In genomic region chr2:74239346-74239745, GRCh38 we compare ENCODE assay signal across 28 cellular contexts.
"Had no signal": no experiment of that assay in that cellular context is flagged by ENCODE, and none has a peak within 500 bp of the region (broad histone marks: within the 10 kb centered on the region; RNA-seq: fewer than 3 reads in every experiment).

No MANE protein-coding gene starts in this region.

- H3K27ac ChIP-seq: body of pancreas, brain microvascular endothelial cell, cardiac muscle cell, VCaP had no signal

- H3K4me3 ChIP-seq: body of pancreas, cardiac muscle cell had no signal

- H3K4me1 ChIP-seq: body of pancreas had no signal

- H3K9me3 ChIP-seq: body of pancreas had no signal

- H3K36me3 Mint-ChIP-seq: activated CD4-positive, alpha-beta memory T cell treated with anti-CD3 and anti-CD28 coated beads for 36 hours; activated naive CD8-positive, alpha-beta T cell treated with anti-CD3 and anti-CD28 coated beads, Interleukin-2, amount 10 ng/mL, durations not matched to agents 7 days and 5 days had no signal

- H3K27me3 Mint-ChIP-seq: activated B cell treated with CpG ODN at 0.5 μM for 24 hours; activated CD4-positive, alpha-beta memory T cell treated with anti-CD3 and anti-CD28 coated beads for 36 hours; activated CD8-positive, alpha-beta T cell treated with anti-CD3 and anti-CD28 coated beads for 36 hours; activated naive CD4-positive, alpha-beta T cell treated with anti-CD3 and anti-CD28 coated beads, Interleukin-2, amount 50 U/mL, for 24 hours; activated naive CD8-positive, alpha-beta T cell; activated naive CD8-positive, alpha-beta T cell treated with anti-CD3 and anti-CD28 coated beads, Interleukin-2, amount 10 ng/mL, durations not matched to agents 7 days and 5 days; activated naive CD8-positive, alpha-beta T cell treated with anti-CD3 and anti-CD28 coated beads, Interleukin-2, amount 50 U/mL, for 24 hours; activated T-cell treated with anti-CD3 and anti-CD28 coated beads, Interleukin-2, amount 50 U/mL, for 24 hours; central memory CD8-positive, alpha-beta T cell; T-cell; T-helper 17 cell had no signal

- H3K27me3 ChIP-seq: body of pancreas, brain microvascular endothelial cell, cardiac muscle cell had no signal

- DNase-seq: activated B cell treated with CpG ODN at 0.5 μM for 24 hours; activated CD4-positive, alpha-beta memory T cell treated with anti-CD3 and anti-CD28 coated beads for 36 hours; activated CD4-positive, alpha-beta T cell treated with anti-CD3 and anti-CD28 coated beads for 4 hours; activated CD4-positive, alpha-beta T cell treated with anti-CD3 and anti-CD28 coated beads, Interleukin-2, amount 10 ng/mL, durations not matched to agents 24 days and 14 days; activated CD4-positive, alpha-beta T cell treated with anti-CD3 and anti-CD28 coated beads, Interleukin-2, amount 50 U/mL, for 1 hour; activated CD4-positive, alpha-beta T cell treated with anti-CD3 and anti-CD28 coated beads, Interleukin-2, amount 50 U/mL, for 4 hours; activated CD4-positive, CD25-positive, alpha-beta regulatory T cell treated with anti-CD3 and anti-CD28 coated beads, Interleukin-2, amount 50 U/mL, for 72 hours; activated CD8-positive, alpha-beta memory T cell treated with anti-CD3 and anti-CD28 coated beads, Interleukin-2, amount 50 U/mL, for 4 hours; activated CD8-positive, alpha-beta T cell treated with anti-CD3 and anti-CD28 coated beads for 36 hours; activated gamma-delta T cell; activated naive CD4-positive, alpha-beta T cell treated with anti-CD3 and anti-CD28 coated beads for 36 hours; activated naive CD8-positive, alpha-beta T cell treated with anti-CD3 and anti-CD28 coated beads, Interleukin-2, amount 10 ng/mL, durations not matched to agents 7 days and 5 days; activated naive CD8-positive, alpha-beta T cell treated with anti-CD3 and anti-CD28 coated beads, Interleukin-2, amount 50 U/mL, for 24 hours; activated T-cell treated with anti-CD3 and anti-CD28 coated beads for 4 hours; activated T-cell treated with anti-CD3 and anti-CD28 coated beads, Interleukin-2, amount 50 U/mL, for 24 hours; activated T-cell treated with anti-CD3 and anti-CD28 coated beads, Interleukin-2, amount 50 U/mL, for 48 hours; body of pancreas; caudate nucleus; cerebellar nuclear complex; T-cell; T-helper 17 cell had no signal

- H3K4me3 Mint-ChIP-seq: activated B cell treated with CpG ODN at 0.5 μM for 24 hours; activated CD4-positive, alpha-beta memory T cell treated with anti-CD3 and anti-CD28 coated beads for 36 hours; activated CD4-positive, alpha-beta T cell treated with anti-CD3 and anti-CD28 coated beads, Interleukin-2, amount 10 ng/mL, durations not matched to agents 24 days and 14 days; activated CD8-positive, alpha-beta T cell treated with anti-CD3 and anti-CD28 coated beads for 36 hours; activated naive CD4-positive, alpha-beta T cell treated with anti-CD3 and anti-CD28 coated beads for 36 hours; activated naive CD4-positive, alpha-beta T cell treated with anti-CD3 and anti-CD28 coated beads, Interleukin-2, amount 50 U/mL, for 24 hours; activated naive CD8-positive, alpha-beta T cell; activated naive CD8-positive, alpha-beta T cell treated with anti-CD3 and anti-CD28 coated beads, Interleukin-2, amount 10 ng/mL, durations not matched to agents 7 days and 5 days; activated naive CD8-positive, alpha-beta T cell treated with anti-CD3 and anti-CD28 coated beads, Interleukin-2, amount 50 U/mL, for 24 hours; activated T-cell treated with anti-CD3 and anti-CD28 coated beads, Interleukin-2, amount 50 U/mL, for 24 hours; central memory CD8-positive, alpha-beta T cell; T-cell had no signal

- H3K27ac Mint-ChIP-seq: activated B cell treated with CpG ODN at 0.5 μM for 24 hours; activated CD4-positive, alpha-beta memory T cell treated with anti-CD3 and anti-CD28 coated beads for 36 hours; activated CD4-positive, alpha-beta T cell treated with anti-CD3 and anti-CD28 coated beads, Interleukin-2, amount 10 ng/mL, durations not matched to agents 24 days and 14 days; activated CD8-positive, alpha-beta T cell treated with anti-CD3 and anti-CD28 coated beads for 36 hours; activated naive CD4-positive, alpha-beta T cell treated with anti-CD3 and anti-CD28 coated beads for 36 hours; activated naive CD4-positive, alpha-beta T cell treated with anti-CD3 and anti-CD28 coated beads, Interleukin-2, amount 50 U/mL, for 24 hours; activated naive CD8-positive, alpha-beta T cell; activated naive CD8-positive, alpha-beta T cell treated with anti-CD3 and anti-CD28 coated beads, Interleukin-2, amount 10 ng/mL, durations not matched to agents 7 days and 5 days; activated naive CD8-positive, alpha-beta T cell treated with anti-CD3 and anti-CD28 coated beads, Interleukin-2, amount 50 U/mL, for 24 hours; activated T-cell treated with anti-CD3 and anti-CD28 coated beads, Interleukin-2, amount 50 U/mL, for 24 hours; activated T-helper 2 cell treated with anti-CD3 and anti-CD28 coated beads, Interferon-gamma antibody, Interleukin-2, Interleukin-4, amounts not matched to agents 10 μg/mL and 5 μg/mL and 100 μg/mL, durations not matched to agents 14 hours and 24 hours and 36 hours; T-cell; T-helper 17 cell had no signal

- ATAC-seq: activated CD8-positive, alpha-beta T cell treated with anti-CD3 and anti-CD28 coated beads for 36 hours; activated naive CD8-positive, alpha-beta T cell treated with anti-CD3 and anti-CD28 coated beads, Interleukin-2, amount 50 U/mL, for 24 hours; body of pancreas; T-cell; T-helper 17 cell had no signal

- H3K9me3 Mint-ChIP-seq: activated B cell treated with CpG ODN at 0.5 μM for 24 hours; activated CD4-positive, alpha-beta memory T cell treated with anti-CD3 and anti-CD28 coated beads for 36 hours; activated CD4-positive, alpha-beta T cell treated with anti-CD3 and anti-CD28 coated beads, Interleukin-2, amount 10 ng/mL, durations not matched to agents 24 days and 14 days; activated CD8-positive, alpha-beta T cell treated with anti-CD3 and anti-CD28 coated beads for 36 hours; activated naive CD4-positive, alpha-beta T cell treated with anti-CD3 and anti-CD28 coated beads for 36 hours; activated naive CD4-positive, alpha-beta T cell treated with anti-CD3 and anti-CD28 coated beads, Interleukin-2, amount 50 U/mL, for 24 hours; activated naive CD8-positive, alpha-beta T cell treated with anti-CD3 and anti-CD28 coated beads, Interleukin-2, amount 10 ng/mL, durations not matched to agents 7 days and 5 days; activated naive CD8-positive, alpha-beta T cell treated with anti-CD3 and anti-CD28 coated beads, Interleukin-2, amount 50 U/mL, for 24 hours; activated T-cell treated with anti-CD3 and anti-CD28 coated beads, Interleukin-2, amount 50 U/mL, for 24 hours; activated T-helper 2 cell treated with anti-CD3 and anti-CD28 coated beads, Interferon-gamma antibody, Interleukin-2, Interleukin-4, amounts not matched to agents 10 μg/mL and 5 μg/mL and 100 μg/mL, durations not matched to agents 14 hours and 24 hours and 36 hours; central memory CD8-positive, alpha-beta T cell; T-cell had no signal

- H3K4me1 Mint-ChIP-seq: activated B cell treated with CpG ODN at 0.5 μM for 24 hours; activated naive CD4-positive, alpha-beta T cell treated with anti-CD3 and anti-CD28 coated beads, Interleukin-2, amount 50 U/mL, for 24 hours; central memory CD8-positive, alpha-beta T cell; T-cell had no signal

- H3K36me3 ChIP-seq: brain microvascular endothelial cell, cardiac muscle cell had no signal
